ENCODE assay signal across 18 cellular contexts in the genomic region with DNA sequence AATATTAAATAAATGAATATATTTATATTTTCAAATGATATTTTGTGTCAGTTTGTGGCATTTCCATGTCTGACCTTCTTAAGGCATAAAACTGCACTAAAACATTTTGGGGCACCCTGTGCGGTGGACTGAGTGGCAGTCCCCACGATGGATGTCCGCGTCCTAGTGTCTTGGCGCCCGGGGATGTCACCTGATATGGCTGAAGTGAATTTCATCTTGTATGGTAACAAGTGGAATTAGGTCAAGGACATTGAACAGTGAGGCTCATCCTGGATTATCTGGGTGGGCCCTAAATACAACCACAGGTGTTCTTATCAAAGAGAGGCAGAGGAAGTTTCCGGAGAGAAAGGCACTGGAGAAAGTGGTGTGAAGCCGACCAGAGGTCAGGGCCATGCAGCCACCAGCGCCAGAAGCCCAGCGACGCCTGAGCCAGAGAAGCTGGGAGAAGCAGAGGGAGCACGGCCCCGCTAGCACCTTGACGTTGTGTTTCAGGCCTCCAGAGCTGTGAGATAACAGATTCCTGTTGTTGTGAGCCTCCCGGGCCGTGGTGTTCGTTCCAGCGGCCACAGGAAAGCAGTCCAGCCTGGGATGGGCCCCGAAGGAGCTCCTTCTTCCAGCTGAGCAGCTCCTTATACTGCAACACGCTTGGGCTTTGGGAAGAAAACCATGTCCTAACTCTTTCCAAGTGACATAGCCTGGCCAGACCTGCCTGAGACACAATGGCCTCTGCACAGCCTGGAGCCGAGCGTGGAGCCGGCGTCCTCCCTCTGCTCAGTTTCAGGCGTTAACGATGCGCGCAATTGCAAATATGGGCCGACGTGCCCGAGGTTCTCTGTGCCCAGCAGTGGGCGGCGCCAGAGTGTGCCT. TPM values are rescaled to one million over a fixed set of nuclear protein-coding genes. Genes with fewer than 3 reads are reported as not detected.
"Had no signal": no experiment of that assay in that cellular context is flagged by ENCODE, and none has a peak within 500 bp of the region (broad histone marks: within the 10 kb centered on the region; RNA-seq: fewer than 3 reads in every experiment).

No MANE protein-coding gene starts in this region.

- H3K4me1 ChIP-seq: heart right ventricle, left lung, neural progenitor cell, right lobe of liver, SJSA1, upper lobe of right lung had no signal

- H3K36me3 ChIP-seq: left lung, neural progenitor cell, right lobe of liver, SJSA1, upper lobe of right lung had no signal

- H3K9ac ChIP-seq: neural progenitor cell had no signal

- H3K27ac ChIP-seq: left lung, neural progenitor cell, right lobe of liver, SJSA1, upper lobe of right lung, VCaP had no signal

- H3K9me3 ChIP-seq: right lobe of liver, upper lobe of right lung had no signal

- H3K4me1 Mint-ChIP-seq: activated naive CD4-positive, alpha-beta T cell treated with anti-CD3 and anti-CD28 coated beads, Interleukin-2, amount 50 U/mL, for 24 hours had no signal

- DNase-seq: activated CD4-positive, alpha-beta T cell treated with anti-CD3 and anti-CD28 coated beads for 4 hours; activated CD8-positive, alpha-beta T cell treated with anti-CD3 and anti-CD28 coated beads, Interleukin-2, amount 10 ng/mL, durations not matched to agents 7 days and 5 days; amniotic stem cell; foreskin melanocyte; heart right ventricle; left lung; stimulated activated CD4-positive, alpha-beta T cell treated with anti-CD3 and anti-CD28 coated beads, Interleukin-2, amount 100 ng/mL, for 24 hours; stimulated activated naive B cell treated with anti-CD40 and anti-IgM and Interleukin-4, amounts not matched to agents 10 μg/mL and 1 μg/mL and 100 μg/mL, for 72 hours; SW 1271; upper lobe of right lung had no signal

- H3K27me3 ChIP-seq: heart right ventricle, left lung, neural progenitor cell, right lobe of liver, SJSA1, upper lobe of right lung had no signal

- H3K36me3 Mint-ChIP-seq: activated naive CD4-positive, alpha-beta T cell treated with anti-CD3 and anti-CD28 coated beads, Interleukin-2, amount 50 U/mL, for 24 hours had no signal

- H3K4me3 ChIP-seq: heart right ventricle, left lung, neural progenitor cell, right lobe of liver, SJSA1, upper lobe of right lung had no signal

- H3K27ac Mint-ChIP-seq: activated CD8-positive, alpha-beta T cell treated with anti-CD3 and anti-CD28 coated beads, Interleukin-2, amount 10 ng/mL, durations not matched to agents 7 days and 5 days; activated naive CD4-positive, alpha-beta T cell treated with anti-CD3 and anti-CD28 coated beads, Interleukin-2, amount 50 U/mL, for 24 hours; activated T-helper 2 cell treated with anti-CD3 and anti-CD28 coated beads, Interferon-gamma antibody, Interleukin-2, Interleukin-4, amounts not matched to agents 10 μg/mL and 5 μg/mL and 100 μg/mL, durations not matched to agents 14 hours and 24 hours and 36 hours; neural progenitor cell; progenitor cell of endocrine pancreas; stimulated activated naive B cell treated with anti-CD40 and anti-IgM and Interleukin-4, amounts not matched to agents 10 μg/mL and 1 μg/mL and 100 μg/mL, for 72 hours had no signal

- H3K4me2 ChIP-seq: neural progenitor cell had no signal

- H3K4me3 Mint-ChIP-seq: activated CD8-positive, alpha-beta T cell treated with anti-CD3 and anti-CD28 coated beads, Interleukin-2, amount 10 ng/mL, durations not matched to agents 7 days and 5 days; activated naive CD4-positive, alpha-beta T cell treated with anti-CD3 and anti-CD28 coated beads, Interleukin-2, amount 50 U/mL, for 24 hours; neural progenitor cell; stimulated activated naive B cell treated with anti-CD40 and anti-IgM and Interleukin-4, amounts not matched to agents 10 μg/mL and 1 μg/mL and 100 μg/mL, for 72 hours had no signal

- H3K27me3 Mint-ChIP-seq: progenitor cell of endocrine pancreas had no signal

RNA-seq across cellular contexts. Expression of a gene that starts 22.5 kb away (rescaled TPM):
- total RNA-seq: activated CD8-positive, alpha-beta T cell treated with anti-CD3 and anti-CD28 coated beads, Interleukin-2, amount 10 ng/mL, durations not matched to agents 7 days and 5 days; activated T-helper 2 cell treated with anti-CD3 and anti-CD28 coated beads, Interferon-gamma antibody, Interleukin-2, Interleukin-4, amounts not matched to agents 10 μg/mL and 5 μg/mL and 100 μg/mL, durations not matched to agents 14 hours and 24 hours and 36 hours; endothelial cell of umbilical vein; progenitor cell of endocrine pancreas; SJSA1 had no signal
